Comparison of ENCODE assay signal across 1 cellular context in the genomic region with DNA sequence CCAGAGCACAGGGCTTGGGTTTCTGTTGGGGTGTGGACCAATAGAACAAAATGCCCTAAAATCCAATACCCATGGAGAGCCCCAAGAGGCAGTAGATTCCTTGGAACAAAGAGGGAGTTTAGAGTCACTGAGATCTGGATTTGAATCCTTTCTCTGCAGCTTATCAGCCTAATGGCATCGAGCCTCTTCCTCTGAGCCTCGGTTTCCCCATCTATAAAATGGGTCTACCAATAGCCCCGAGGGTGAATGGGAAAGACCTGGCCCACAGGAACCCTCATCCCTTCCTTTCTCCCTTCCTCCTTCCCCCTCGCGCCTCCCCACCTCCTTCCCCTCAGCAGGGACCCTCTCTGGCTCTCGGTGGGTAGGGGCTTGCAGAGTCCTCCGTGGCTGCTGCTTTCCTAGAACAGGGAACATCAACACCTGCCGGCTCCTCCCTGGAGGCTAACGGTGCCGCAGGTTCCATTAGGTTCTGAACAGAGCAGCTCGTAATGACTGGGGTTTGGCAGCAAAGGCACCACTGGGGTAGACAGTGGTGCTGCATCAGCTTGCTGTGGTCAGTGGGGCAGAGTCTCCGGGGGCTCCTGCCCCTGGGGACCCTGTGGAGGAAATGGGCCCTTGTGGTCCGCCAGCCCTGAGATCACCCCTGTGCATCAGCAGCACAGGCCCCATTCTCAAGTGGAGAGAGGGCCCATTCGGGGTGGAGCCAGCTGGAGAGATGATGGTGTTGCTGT.
TF ChIP-seq lines count a peak whose summit lies in the region.

No MANE protein-coding gene starts in this region.

TF ChIP-seq in HCT116, 20 proteins besides CTCF, POLR2A, EP300 and RAD21:
- TF ChIP-seq CEBPB (IDR thresholded peaks at IDR 0.05; ENCODE audit: low read depth) (no peak), YY1 (IDR thresholded peaks at IDR 0.05; ENCODE audit: extremely low read depth, insufficient replicate concordance, low read depth, low read length) (no peak), FOSL1 (IDR thresholded peaks at IDR 0.05; ENCODE audit: low read depth) (no peak), SRF (IDR thresholded peaks at IDR 0.05; ENCODE audit: low read depth) (no peak), ZNF274 (IDR thresholded peaks at IDR 0.05; ENCODE audit: low read depth, low read length) (no peak), JUND (IDR thresholded peaks at IDR 0.05) (no peak), ELF1 (IDR thresholded peaks at IDR 0.05; ENCODE audit: borderline replicate concordance, low read depth) (no peak), TCF7L2 (IDR thresholded peaks at IDR 0.05; ENCODE audit: borderline replicate concordance, extremely low read depth, insufficient read depth, insufficient read length) (no peak), EGR1 (IDR thresholded peaks at IDR 0.05; ENCODE audit: low read depth) (no peak), ZFX (IDR thresholded peaks at IDR 0.05) (no peak), SIN3A (IDR thresholded peaks at IDR 0.05; ENCODE audit: low read depth) (no peak; the same call in 1 of the 2 replicates), SP1 (IDR thresholded peaks at IDR 0.05; ENCODE audit: low read depth) (no peak)
- TF ChIP-seq, protein P1, sequence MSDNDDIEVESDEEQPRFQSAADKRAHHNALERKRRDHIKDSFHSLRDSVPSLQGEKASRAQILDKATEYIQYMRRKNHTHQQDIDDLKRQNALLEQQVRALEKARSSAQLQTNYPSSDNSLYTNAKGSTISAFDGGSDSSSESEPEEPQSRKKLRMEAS (IDR thresholded peaks at IDR 0.05), result no peak
- TF ChIP-seq, protein P2, sequence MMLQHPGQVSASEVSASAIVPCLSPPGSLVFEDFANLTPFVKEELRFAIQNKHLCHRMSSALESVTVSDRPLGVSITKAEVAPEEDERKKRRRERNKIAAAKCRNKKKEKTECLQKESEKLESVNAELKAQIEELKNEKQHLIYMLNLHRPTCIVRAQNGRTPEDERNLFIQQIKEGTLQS (IDR thresholded peaks at IDR 0.05), result no peak
- TF ChIP-seq, protein P3, sequence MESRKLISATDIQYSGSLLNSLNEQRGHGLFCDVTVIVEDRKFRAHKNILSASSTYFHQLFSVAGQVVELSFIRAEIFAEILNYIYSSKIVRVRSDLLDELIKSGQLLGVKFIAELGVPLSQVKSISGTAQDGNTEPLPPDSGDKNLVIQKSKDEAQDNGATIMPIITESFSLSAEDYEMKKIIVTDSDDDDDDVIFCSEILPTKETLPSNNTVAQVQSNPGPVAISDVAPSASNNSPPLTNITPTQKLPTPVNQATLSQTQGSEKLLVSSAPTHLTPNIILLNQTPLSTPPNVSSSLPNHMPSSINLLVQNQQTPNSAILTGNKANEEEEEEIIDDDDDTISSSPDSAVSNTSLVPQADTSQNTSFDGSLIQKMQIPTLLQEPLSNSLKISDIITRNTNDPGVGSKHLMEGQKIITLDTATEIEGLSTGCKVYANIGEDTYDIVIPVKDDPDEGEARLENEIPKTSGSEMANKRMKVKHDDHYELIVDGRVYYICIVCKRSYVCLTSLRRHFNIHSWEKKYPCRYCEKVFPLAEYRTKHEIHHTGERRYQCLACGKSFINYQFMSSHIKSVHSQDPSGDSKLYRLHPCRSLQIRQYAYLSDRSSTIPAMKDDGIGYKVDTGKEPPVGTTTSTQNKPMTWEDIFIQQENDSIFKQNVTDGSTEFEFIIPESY (IDR thresholded peaks at IDR 0.05; ENCODE audit: extremely low read depth, insufficient replicate concordance, low read length), result no peak
- TF ChIP-seq, protein P4, sequence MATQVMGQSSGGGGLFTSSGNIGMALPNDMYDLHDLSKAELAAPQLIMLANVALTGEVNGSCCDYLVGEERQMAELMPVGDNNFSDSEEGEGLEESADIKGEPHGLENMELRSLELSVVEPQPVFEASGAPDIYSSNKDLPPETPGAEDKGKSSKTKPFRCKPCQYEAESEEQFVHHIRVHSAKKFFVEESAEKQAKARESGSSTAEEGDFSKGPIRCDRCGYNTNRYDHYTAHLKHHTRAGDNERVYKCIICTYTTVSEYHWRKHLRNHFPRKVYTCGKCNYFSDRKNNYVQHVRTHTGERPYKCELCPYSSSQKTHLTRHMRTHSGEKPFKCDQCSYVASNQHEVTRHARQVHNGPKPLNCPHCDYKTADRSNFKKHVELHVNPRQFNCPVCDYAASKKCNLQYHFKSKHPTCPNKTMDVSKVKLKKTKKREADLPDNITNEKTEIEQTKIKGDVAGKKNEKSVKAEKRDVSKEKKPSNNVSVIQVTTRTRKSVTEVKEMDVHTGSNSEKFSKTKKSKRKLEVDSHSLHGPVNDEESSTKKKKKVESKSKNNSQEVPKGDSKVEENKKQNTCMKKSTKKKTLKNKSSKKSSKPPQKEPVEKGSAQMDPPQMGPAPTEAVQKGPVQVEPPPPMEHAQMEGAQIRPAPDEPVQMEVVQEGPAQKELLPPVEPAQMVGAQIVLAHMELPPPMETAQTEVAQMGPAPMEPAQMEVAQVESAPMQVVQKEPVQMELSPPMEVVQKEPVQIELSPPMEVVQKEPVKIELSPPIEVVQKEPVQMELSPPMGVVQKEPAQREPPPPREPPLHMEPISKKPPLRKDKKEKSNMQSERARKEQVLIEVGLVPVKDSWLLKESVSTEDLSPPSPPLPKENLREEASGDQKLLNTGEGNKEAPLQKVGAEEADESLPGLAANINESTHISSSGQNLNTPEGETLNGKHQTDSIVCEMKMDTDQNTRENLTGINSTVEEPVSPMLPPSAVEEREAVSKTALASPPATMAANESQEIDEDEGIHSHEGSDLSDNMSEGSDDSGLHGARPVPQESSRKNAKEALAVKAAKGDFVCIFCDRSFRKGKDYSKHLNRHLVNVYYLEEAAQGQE (IDR thresholded peaks at IDR 0.05; ENCODE audit: low read depth), result no peak
